Comparison of ENCODE assay signal across 1 cellular context in the genomic region with DNA sequence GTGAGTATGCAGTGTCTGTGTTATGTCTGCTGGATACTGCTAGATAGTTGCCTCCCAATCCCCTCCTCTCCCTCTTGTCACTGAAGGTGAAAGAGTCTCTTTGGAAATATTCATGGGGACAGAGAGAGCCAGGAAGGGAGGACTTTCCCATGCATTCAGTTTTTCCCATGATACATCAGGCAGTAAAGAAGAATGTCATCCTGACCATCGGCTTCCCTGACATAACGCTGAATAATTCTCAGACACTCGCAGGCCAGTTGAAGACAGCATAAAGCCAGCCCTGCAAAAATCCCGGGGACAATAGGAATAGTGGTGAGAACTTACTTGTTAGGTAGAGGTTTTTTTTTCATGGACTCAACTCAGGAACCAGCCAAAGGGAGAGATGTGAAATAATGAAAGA.
TF ChIP-seq lines count a peak whose summit lies in the region.

No MANE protein-coding gene starts in this region.

TF ChIP-seq in A549, 52 proteins besides CTCF, POLR2A, EP300 and RAD21 (continued from another document):
- TF ChIP-seq, protein P1, sequence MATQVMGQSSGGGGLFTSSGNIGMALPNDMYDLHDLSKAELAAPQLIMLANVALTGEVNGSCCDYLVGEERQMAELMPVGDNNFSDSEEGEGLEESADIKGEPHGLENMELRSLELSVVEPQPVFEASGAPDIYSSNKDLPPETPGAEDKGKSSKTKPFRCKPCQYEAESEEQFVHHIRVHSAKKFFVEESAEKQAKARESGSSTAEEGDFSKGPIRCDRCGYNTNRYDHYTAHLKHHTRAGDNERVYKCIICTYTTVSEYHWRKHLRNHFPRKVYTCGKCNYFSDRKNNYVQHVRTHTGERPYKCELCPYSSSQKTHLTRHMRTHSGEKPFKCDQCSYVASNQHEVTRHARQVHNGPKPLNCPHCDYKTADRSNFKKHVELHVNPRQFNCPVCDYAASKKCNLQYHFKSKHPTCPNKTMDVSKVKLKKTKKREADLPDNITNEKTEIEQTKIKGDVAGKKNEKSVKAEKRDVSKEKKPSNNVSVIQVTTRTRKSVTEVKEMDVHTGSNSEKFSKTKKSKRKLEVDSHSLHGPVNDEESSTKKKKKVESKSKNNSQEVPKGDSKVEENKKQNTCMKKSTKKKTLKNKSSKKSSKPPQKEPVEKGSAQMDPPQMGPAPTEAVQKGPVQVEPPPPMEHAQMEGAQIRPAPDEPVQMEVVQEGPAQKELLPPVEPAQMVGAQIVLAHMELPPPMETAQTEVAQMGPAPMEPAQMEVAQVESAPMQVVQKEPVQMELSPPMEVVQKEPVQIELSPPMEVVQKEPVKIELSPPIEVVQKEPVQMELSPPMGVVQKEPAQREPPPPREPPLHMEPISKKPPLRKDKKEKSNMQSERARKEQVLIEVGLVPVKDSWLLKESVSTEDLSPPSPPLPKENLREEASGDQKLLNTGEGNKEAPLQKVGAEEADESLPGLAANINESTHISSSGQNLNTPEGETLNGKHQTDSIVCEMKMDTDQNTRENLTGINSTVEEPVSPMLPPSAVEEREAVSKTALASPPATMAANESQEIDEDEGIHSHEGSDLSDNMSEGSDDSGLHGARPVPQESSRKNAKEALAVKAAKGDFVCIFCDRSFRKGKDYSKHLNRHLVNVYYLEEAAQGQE (IDR thresholded peaks at IDR 0.05) = no peak
- TF ChIP-seq GATA3 (IDR thresholded peaks at IDR 0.05; ENCODE audit: borderline replicate concordance) (no peak), NFE2L2 (conservative IDR thresholded peaks at IDR 0.05; ENCODE audit: low read length) (no peak), HOXA7 (CRISPR knock-in tag; IDR thresholded peaks at IDR 0.05) (no peak), FOSB (CRISPR knock-in tag; IDR thresholded peaks at IDR 0.05) (no peak), CEBPB (IDR thresholded peaks at IDR 0.05) (no peak), RNF2 (IDR thresholded peaks at IDR 0.05; ENCODE audit: borderline replicate concordance, low read depth) (no peak), JUN (IDR thresholded peaks at IDR 0.05) (no peak), FOSL2 (IDR thresholded peaks at IDR 0.05) (no peak), FOSL2 (CRISPR knock-in tag; IDR thresholded peaks at IDR 0.05) (no peak)
- TF ChIP-seq, protein P2, sequence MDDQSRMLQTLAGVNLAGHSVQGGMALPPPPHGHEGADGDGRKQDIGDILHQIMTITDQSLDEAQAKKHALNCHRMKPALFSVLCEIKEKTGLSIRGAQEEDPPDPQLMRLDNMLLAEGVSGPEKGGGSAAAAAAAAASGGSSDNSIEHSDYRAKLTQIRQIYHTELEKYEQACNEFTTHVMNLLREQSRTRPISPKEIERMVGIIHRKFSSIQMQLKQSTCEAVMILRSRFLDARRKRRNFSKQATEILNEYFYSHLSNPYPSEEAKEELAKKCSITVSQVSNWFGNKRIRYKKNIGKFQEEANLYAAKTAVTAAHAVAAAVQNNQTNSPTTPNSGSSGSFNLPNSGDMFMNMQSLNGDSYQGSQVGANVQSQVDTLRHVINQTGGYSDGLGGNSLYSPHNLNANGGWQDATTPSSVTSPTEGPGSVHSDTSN (IDR thresholded peaks at IDR 0.05) = no peak
- TF ChIP-seq, protein P3, sequence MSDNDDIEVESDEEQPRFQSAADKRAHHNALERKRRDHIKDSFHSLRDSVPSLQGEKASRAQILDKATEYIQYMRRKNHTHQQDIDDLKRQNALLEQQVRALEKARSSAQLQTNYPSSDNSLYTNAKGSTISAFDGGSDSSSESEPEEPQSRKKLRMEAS (IDR thresholded peaks at IDR 0.05) = no peak
- TF ChIP-seq, protein P4, sequence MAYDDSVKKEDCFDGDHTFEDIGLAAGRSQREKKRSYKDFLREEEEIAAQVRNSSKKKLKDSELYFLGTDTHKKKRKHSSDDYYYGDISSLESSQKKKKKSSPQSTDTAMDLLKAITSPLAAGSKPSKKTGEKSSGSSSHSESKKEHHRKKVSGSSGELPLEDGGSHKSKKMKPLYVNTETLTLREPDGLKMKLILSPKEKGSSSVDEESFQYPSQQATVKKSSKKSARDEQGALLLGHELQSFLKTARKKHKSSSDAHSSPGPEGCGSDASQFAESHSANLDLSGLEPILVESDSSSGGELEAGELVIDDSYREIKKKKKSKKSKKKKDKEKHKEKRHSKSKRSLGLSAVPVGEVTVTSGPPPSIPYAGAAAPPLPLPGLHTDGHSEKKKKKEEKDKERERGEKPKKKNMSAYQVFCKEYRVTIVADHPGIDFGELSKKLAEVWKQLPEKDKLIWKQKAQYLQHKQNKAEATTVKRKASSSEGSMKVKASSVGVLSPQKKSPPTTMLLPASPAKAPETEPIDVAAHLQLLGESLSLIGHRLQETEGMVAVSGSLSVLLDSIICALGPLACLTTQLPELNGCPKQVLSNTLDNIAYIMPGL (CRISPR knock-in tag; IDR thresholded peaks at IDR 0.05; ENCODE audit: borderline replicate concordance) = no peak
